1 cellular context compared by ENCODE assay signal in genomic region chr12:8941691-8942478, GRCh38.
TF ChIP-seq lines count a peak whose summit lies in the region.

No MANE protein-coding gene starts in this region.

TF ChIP-seq in WTC11, 78 proteins besides CTCF, POLR2A, EP300 and RAD21 (continued from another document):
- TF ChIP-seq EMX1 (CRISPR knock-in tag; IDR thresholded peaks at IDR 0.05) = peak; percentile 84; the same call in 1 of the 2 replicates
TF ChIP-seq in WTC11: peak in this region for 5.
